8 cellular contexts compared by ENCODE assay signal in the genomic region with DNA sequence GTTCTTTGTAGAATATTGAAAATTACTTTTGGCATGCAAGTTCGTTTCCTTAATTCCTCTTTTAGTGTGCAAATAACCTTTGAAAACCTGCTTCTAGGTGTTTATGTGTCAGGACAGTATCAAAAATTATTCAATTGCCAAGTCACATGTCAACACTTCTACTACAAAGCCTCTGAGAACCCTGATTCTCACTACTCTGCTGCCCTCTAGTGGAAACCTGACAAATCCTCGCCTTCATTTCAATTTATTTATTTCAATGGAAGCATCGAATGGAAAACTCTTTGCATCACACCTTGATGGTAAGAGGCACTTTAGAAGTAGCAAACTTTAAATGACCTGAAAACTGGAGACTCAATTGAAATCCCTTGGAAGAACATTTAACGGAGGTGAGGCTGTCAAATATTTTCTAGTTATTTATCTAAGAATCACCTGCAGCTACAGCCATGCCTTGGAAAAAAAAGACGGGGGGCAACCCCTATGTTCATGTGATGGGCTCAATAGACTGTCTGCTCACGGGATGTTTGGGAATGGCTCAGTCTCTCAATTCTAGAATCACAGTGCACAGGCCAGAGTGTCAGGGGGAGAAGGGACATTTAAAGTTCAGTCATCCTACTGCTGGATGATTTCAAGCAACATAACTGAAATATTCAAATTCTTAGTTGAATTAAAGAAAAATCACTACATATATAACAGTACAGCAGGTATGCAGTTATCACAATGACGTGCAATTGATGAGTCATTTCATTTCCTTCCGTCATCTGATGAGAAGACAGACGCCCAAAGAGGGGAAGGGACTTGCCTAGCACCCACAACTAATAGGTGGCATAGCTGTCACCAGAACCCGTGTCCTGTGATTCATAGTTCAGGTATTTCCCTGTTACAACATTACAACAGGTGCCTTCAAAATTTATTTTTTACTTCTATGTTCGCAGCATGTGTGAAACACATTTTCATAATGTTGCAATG.
DNase-seq lines count a peak whose midpoint lies in the region; ATAC-seq, FAIRE-seq and TF ChIP-seq lines count a peak whose summit lies in the region.

No MANE protein-coding gene starts in this region.

- intact Hi-C loops in MCF 10A (cut with micrococcal nuclease): loop anchor here (1.0 to 10.0 kb wide), 3 partner anchors 165 to 448 kb away; no protein-coding TSS in a partner anchor

- H3K27ac Mint-ChIP-seq in MCF 10A (ENCODE audit: low read depth, unreplicated experiment): no peak overlapping the region

- BruUV-seq in MCF 10A (replicated peaks; lab: Mats Ljungman, UMichigan): no TSS peak

- CTCF ChIA-PET in A549 (lab: Yijun Ruan, JAX) (interaction anchor here (0.6 to 3.9 kb wide), 35 partner anchors 8 to 1309 kb away, joined by 3 to 37 read pairs (median 5); no protein-coding TSS in a partner anchor), MCF 10A (lab: Yijun Ruan, JAX) (interaction anchor here (0.5 to 5.2 kb wide), 38 partner anchors 10 to 1993 kb away, joined by 3 to 88 read pairs (median 4); no protein-coding TSS in a partner anchor)

- peak; percentile 75 for TF ChIP-seq CTCF in A549 (IDR thresholded peaks at IDR 0.05)
- TF ChIP-seq CTCF in MCF 10A (IDR thresholded peaks at IDR 0.05; ENCODE audit: unreplicated experiment): peak; percentile 60
- TF ChIP-seq CTCF in kidney epithelial cell (IDR thresholded peaks at IDR 0.05; ENCODE audit: insufficient read depth, low read length, poor library complexity, severe bottlenecking): peak; percentile 67
- TF ChIP-seq CTCF in upper lobe of left lung (IDR thresholded peaks at IDR 0.05): peak; percentile 51 to 81 (median 69)

- H3K9me3 Mint-ChIP-seq in MCF 10A (ENCODE audit: unreplicated experiment): no peaks in the 10 kb centered on the region

- peak; percentile 87 to 90 for TF ChIP-seq RAD21 in A549 (conservative IDR thresholded peaks at IDR 0.05 in 1 of 2, IDR thresholded peaks at IDR 0.05 in 1 of 2)

- 9% methylated on average over 11 of the region's 11 CpGs for WGBS in A549 (ENCODE audit: missing lambda C conversion rate)
- 31 to 36% methylated on average over 11 of the region's 11 CpGs for WGBS in upper lobe of left lung, 2 donors

- peak; percentile 25 to 76 for DNase-seq in A549 (ENCODE audit: low read depth in 1 of 2, low spot score in 1 of 2)
- peak; percentile 70 for DNase-seq in GM03348 (ENCODE audit: low spot score)
- peak; percentile 28 for DNase-seq in HTR-8/SVneo (ENCODE audit: insufficient read length, low spot score)
- DNase-seq in NCI-H82 treated with DMSO at 0.1 percent for 48 hours (lab: John Stamatoyannopoulos, UW; ENCODE audit: unreplicated experiment): peak; percentile 75
- DNase-seq in MCF 10A (ENCODE audit: unreplicated experiment): peak; percentile 76
- peak; percentile 26 for DNase-seq in kidney epithelial cell (ENCODE audit: low read depth)
- no peak for DNase-seq in upper lobe of left lung
- DNase-seq in GDM1 (lab: John Stamatoyannopoulos, UW): no peak

- H3K27ac ChIP-seq in A549 (no peak overlapping the region), upper lobe of left lung (no peak overlapping the region)

- ATAC-seq in A549 (peak; percentile 67 to 75; a peak in 3 of 6 replicates), upper lobe of left lung (ENCODE audit: low FRiP score in 2 of 2) (peak in 1 of 2 donors; percentile 74)

- H3K4me3 ChIP-seq in A549 (no peak overlapping the region), kidney epithelial cell (ENCODE audit: low read depth, low read length) (no peak overlapping the region), upper lobe of left lung (no peak overlapping the region)

- no peak overlapping the region for H3K4me3 Mint-ChIP-seq in MCF 10A (ENCODE audit: unreplicated experiment)

- H3K36me3 ChIP-seq in kidney epithelial cell (ENCODE audit: control insufficient read depth, insufficient read depth, low read length) (no peaks in the 10 kb centered on the region), upper lobe of left lung (no peaks in the 10 kb centered on the region)

- no peaks in the 10 kb centered on the region for H3K27me3 Mint-ChIP-seq in MCF 10A (ENCODE audit: insufficient read depth, unreplicated experiment)

- no peak for TF ChIP-seq POLR2A in A549 (IDR thresholded peaks at IDR 0.05; ENCODE audit: low read length)
- no peak for TF ChIP-seq POLR2A in upper lobe of left lung (IDR thresholded peaks at IDR 0.05)

- H3K27me3 ChIP-seq in kidney epithelial cell (ENCODE audit: control insufficient read depth, insufficient read depth, low read length): no peaks in the 10 kb centered on the region
- H3K27me3 ChIP-seq in upper lobe of left lung: no peaks in the 10 kb centered on the region

- TF ChIP-seq EP300 in A549 (IDR thresholded peaks at IDR 0.05) (no peak), upper lobe of left lung (IDR thresholded peaks at IDR 0.05) (no peak)

- H3K9me3 ChIP-seq in A549: 0 out of 3 replicates have a peak, but pooled peaks cover 5% of the 10 kb centered on the region
- no peaks in the 10 kb centered on the region for H3K9me3 ChIP-seq in upper lobe of left lung

- FAIRE-seq in A549 (lab: Jason Lieb, UNC) (peak; percentile 70), HTR-8/SVneo (lab: Jason Lieb, UNC) (no peak)

- H3K4me2 ChIP-seq in A549: no peak overlapping the region

- POLR2A ChIA-PET in A549 (lab: Yijun Ruan, JAX): no interaction called here
- POLR2A ChIA-PET in MCF 10A (lab: Yijun Ruan, JAX): interaction anchor here (0.7 to 1.1 kb wide), 3 partner anchors 82 to 456 kb away, joined by 3 read pairs; no protein-coding TSS in a partner anchor

- H3K4me1 ChIP-seq in A549 (no peaks in the 10 kb centered on the region), upper lobe of left lung (no peaks in the 10 kb centered on the region)

- H3K36me3 Mint-ChIP-seq in MCF 10A (ENCODE audit: insufficient read depth, unreplicated experiment): no peaks in the 10 kb centered on the region

- H3K4me1 Mint-ChIP-seq in MCF 10A (ENCODE audit: insufficient read depth, unreplicated experiment): peaks cover 6% of the 10 kb centered on the region

TF ChIP-seq in A549, 52 proteins besides CTCF, POLR2A, EP300 and RAD21:
- TF ChIP-seq CEBPB (IDR thresholded peaks at IDR 0.05) (no peak), FOSB (CRISPR knock-in tag; IDR thresholded peaks at IDR 0.05) (no peak), SMC3 (IDR thresholded peaks at IDR 0.05) (peak; percentile 72)
- TF ChIP-seq, protein P1, sequence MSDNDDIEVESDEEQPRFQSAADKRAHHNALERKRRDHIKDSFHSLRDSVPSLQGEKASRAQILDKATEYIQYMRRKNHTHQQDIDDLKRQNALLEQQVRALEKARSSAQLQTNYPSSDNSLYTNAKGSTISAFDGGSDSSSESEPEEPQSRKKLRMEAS (IDR thresholded peaks at IDR 0.05): 0 out of 2 replicates have a peak, but pooled peaks have one; percentile 16

Comparison
In these comparisons a context has a peak if more than half of its experiments do, and no peak if none do; other contexts are left out.
1. DNase-seq: peak in A549 (2 of 2), GM03348 (single experiment), HTR-8/SVneo (single experiment), NCI-H82 treated with DMSO at 0.1 percent for 48 hours (single experiment), MCF 10A (single experiment) and kidney epithelial cell (single experiment); none in upper lobe of left lung (0 of 2) and GDM1 (single experiment).
2. Peak in every context shown above with its lines, with median percentiles within 50 percentile points of each other: CTCF ChIP-seq.